ENCODE assay signal across 26 cellular contexts in genomic region chr17:72605543-72605942, GRCh38.
"Had no signal": no experiment of that assay in that cellular context is flagged by ENCODE, and none has a peak within 500 bp of the region (broad histone marks: within the 10 kb centered on the region; RNA-seq: fewer than 3 reads in every experiment).

No MANE protein-coding gene starts in this region.

- H3K4me3 ChIP-seq: K562, PC-9, Peyer's patch, SJSA1, SK-N-MC had no signal

- DNase-seq: Kasumi-1; MM.1S; NCI-H1092 treated with DMSO at 0.1 percent for 48 hours; NCI-H1436; NCI-H187; NCI-H2029; NCI-H2081 treated with DMSO at 0.1 percent for 48 hours; NCI-H2171; NCI-H226; NCI-H446; NCI-H510A; NCI-H524 treated with DMSO at 0.1 percent for 48 hours; NCI-H69; NCI-H774; NK-92 treated with Interleukin-12 subunit alpha and Interleukin-12 subunit beta, amount 100 ng/mL, for 24 hours; OCI-M1; Peyer's patch; Right ventricle myocardium superior; SIG-M5 had no signal

- H2AFZ ChIP-seq: PC-9 had no signal

- H3K27ac ChIP-seq: HL-60, PC-9, Peyer's patch, SJSA1, SK-N-MC had no signal

- H3K27me3 ChIP-seq: Peyer's patch, SJSA1 had no signal

- FAIRE-seq: HTR-8/SVneo, K562 had no signal

- H3K36me3 ChIP-seq: Peyer's patch, SJSA1 had no signal

- ATAC-seq: K562 had no signal

- H3K4me2 ChIP-seq: PC-9 had no signal

- H3K9ac ChIP-seq: KMS-11 had no signal
